In the genomic region with DNA sequence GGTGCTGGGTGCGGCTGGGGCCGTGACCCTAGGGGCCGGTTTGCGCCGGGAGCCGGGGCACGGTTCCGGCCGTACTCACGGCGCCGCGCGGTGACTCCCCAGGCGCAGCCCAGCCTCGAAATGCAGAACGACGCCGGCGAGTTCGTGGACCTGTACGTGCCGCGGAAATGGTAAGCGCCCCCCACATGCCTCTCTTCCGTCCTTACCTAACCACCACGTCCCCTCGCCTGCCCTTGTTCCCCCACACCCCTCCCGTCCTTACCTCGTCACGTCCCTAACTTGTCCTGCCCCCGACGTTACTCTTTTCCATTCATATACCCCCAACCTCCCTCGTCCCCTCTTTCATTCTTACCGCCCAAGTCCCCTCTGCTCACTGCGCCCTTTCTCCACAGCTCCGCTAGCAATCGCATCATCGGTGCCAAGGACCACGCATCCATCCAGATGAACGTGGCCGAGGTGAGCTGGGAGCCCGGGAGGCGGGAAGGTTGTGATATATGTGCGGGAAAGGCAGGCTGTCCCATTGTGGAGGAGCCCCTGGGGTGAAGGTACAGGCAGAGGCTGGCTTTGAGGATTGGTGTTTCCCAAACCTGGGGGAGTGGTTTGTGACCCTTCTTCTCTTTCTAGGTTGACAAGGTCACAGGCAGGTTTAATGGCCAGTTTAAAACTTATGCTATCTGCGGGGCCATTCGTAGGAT, we compare ENCODE assay signal across 8 cellular contexts. TPM values are rescaled to one million over a fixed set of nuclear protein-coding genes. Genes with fewer than 3 reads are reported as not detected.
DNase-seq lines count a peak whose midpoint lies in the region; ATAC-seq and TF ChIP-seq lines count a peak whose summit lies in the region.

No MANE protein-coding gene starts in this region.

- intact Hi-C loops in Caco-2 (cut with micrococcal nuclease; ENCODE audit: unreplicated experiment): loop anchor here (1.0 kb wide), 1 partner anchor 18 kb away; no protein-coding TSS in a partner anchor

- DNase-seq in Caco-2 (no peak), MM.1S (peak; percentile 19), osteoblast (ENCODE audit: insufficient read length, low spot score, missing footprints) (no peak), KG1 (lab: John Stamatoyannopoulos, UW) (no peak), NCI-H2107 (lab: John Stamatoyannopoulos, UW) (no peak), HuH-7.5 (ENCODE audit: low spot score) (no peak)
- peak in 1 of 3 experiments; percentile 43 for DNase-seq in effector memory CD8-positive, alpha-beta T cell

- H3K27ac ChIP-seq in MM.1S (ENCODE audit: low read length) (peak overlapping the region; percentile 86; the same call in 1 of the 2 replicates), osteoblast (ENCODE audit: low read depth, low read length) (peak overlapping the region; percentile 67)

- H3K4me1 ChIP-seq in Caco-2 (peaks cover 16% of the 10 kb centered on the region), MM.1S (ENCODE audit: low read length) (peaks cover 15% of the 10 kb centered on the region), osteoblast (ENCODE audit: insufficient read depth, low read length) (peaks cover 19% of the 10 kb centered on the region)

- H3K4me3 ChIP-seq in Caco-2 (ENCODE audit: low read depth, low read length) (peak overlapping the region; percentile 68), MM.1S (ENCODE audit: low read length) (peak overlapping the region; percentile 100), osteoblast (ENCODE audit: insufficient read depth, low read length) (peak overlapping the region; percentile 96)

- H3K36me3 ChIP-seq in Caco-2 (ENCODE audit: control insufficient read depth, insufficient read depth, low read length) (peaks cover 16% of the 10 kb centered on the region), MM.1S (replicated peaks; ENCODE audit: insufficient read depth, low read length) (peaks cover 17% of the 10 kb centered on the region), osteoblast (ENCODE audit: insufficient read depth, low read length) (peaks cover 28% of the 10 kb centered on the region)

- H3K4me2 ChIP-seq in MM.1S (ENCODE audit: low read depth, low read length) (peak overlapping the region; percentile 98), osteoblast (ENCODE audit: insufficient read depth, low read length) (peak overlapping the region; percentile 94)

- POLR2A ChIA-PET in Caco-2 (lab: Charles Lee): interaction anchor here (0.6 to 3.0 kb wide), 14 partner anchors 7 to 265 kb away, joined by 3 to 43 read pairs (median 6); a partner anchor contains a TSS

- H3K9me3 ChIP-seq in Caco-2: no peaks in the 10 kb centered on the region
- H3K9me3 ChIP-seq in MM.1S (replicated peaks; ENCODE audit: insufficient read depth, low read length): no peaks in the 10 kb centered on the region
- H3K9me3 ChIP-seq in osteoblast (ENCODE audit: low read depth, low read length): no peaks in the 10 kb centered on the region

- peak overlapping the region; percentile 95 for H3K27ac Mint-ChIP-seq in Caco-2 (ENCODE audit: unreplicated experiment)
- H3K27ac Mint-ChIP-seq in effector memory CD8-positive, alpha-beta T cell: peak overlapping the region; percentile 95 to 96

- peaks cover 34% of the 10 kb centered on the region for H3F3A ChIP-seq in MM.1S (ENCODE audit: insufficient read depth, low read length)

- no peaks in the 10 kb centered on the region for H3K27me3 Mint-ChIP-seq in Caco-2 (ENCODE audit: insufficient read depth, unreplicated experiment)
- H3K27me3 Mint-ChIP-seq in effector memory CD8-positive, alpha-beta T cell: no peaks in the 10 kb centered on the region

- H3K36me3 Mint-ChIP-seq in Caco-2 (ENCODE audit: insufficient read depth, unreplicated experiment): peaks cover 78% of the 10 kb centered on the region
- peaks cover 43% of the 10 kb centered on the region for H3K36me3 Mint-ChIP-seq in effector memory CD8-positive, alpha-beta T cell (ENCODE audit: insufficient read depth)

- H3K4me1 Mint-ChIP-seq in Caco-2 (ENCODE audit: low read depth, unreplicated experiment): peaks cover 33% of the 10 kb centered on the region
- H3K4me1 Mint-ChIP-seq in effector memory CD8-positive, alpha-beta T cell (ENCODE audit: low read depth in 2 of 2): peaks cover 38% of the 10 kb centered on the region in 2 donors

- H3K9me3 Mint-ChIP-seq in Caco-2 (ENCODE audit: unreplicated experiment): peaks cover 2% of the 10 kb centered on the region
- no peaks in the 10 kb centered on the region for H3K9me3 Mint-ChIP-seq in effector memory CD8-positive, alpha-beta T cell

- peak; percentile 57 for ATAC-seq in effector memory CD8-positive, alpha-beta T cell (replicated peaks)
- ATAC-seq in GM21737 (IDR thresholded peaks at IDR 0.05; ENCODE audit: unreplicated experiment): no peak

- H4K20me1 ChIP-seq in MM.1S (ENCODE audit: insufficient read depth, low read length): no peaks in the 10 kb centered on the region
- H4K20me1 ChIP-seq in osteoblast (ENCODE audit: insufficient read depth, low read length): peaks cover 33% of the 10 kb centered on the region

- no TSS peak for BruUV-seq in Caco-2 (replicated peaks; lab: Mats Ljungman, UMichigan)

- peak overlapping the region; percentile 99 for H3K4me3 Mint-ChIP-seq in Caco-2 (ENCODE audit: unreplicated experiment)
- H3K4me3 Mint-ChIP-seq in effector memory CD8-positive, alpha-beta T cell: peak overlapping the region; percentile 88 to 93

- H3K27me3 ChIP-seq in Caco-2 (replicated peaks; ENCODE audit: control insufficient read depth, insufficient read depth, low read length) (no peaks in the 10 kb centered on the region), MM.1S (replicated peaks; ENCODE audit: insufficient read depth, low read length) (no peaks in the 10 kb centered on the region), osteoblast (ENCODE audit: insufficient read depth, low read length) (no peaks in the 10 kb centered on the region)

- H2AFZ ChIP-seq in MM.1S (ENCODE audit: low read length): no peak overlapping the region
- H2AFZ ChIP-seq in osteoblast (ENCODE audit: low read length): peak overlapping the region; percentile 47

- TF ChIP-seq CTCF in Caco-2 (IDR thresholded peaks at IDR 0.05; ENCODE audit: insufficient read depth in 1 of 2, low read depth in 1 of 2, low read length in 1 of 2, severe bottlenecking in 1 of 2, unreplicated experiment in 1 of 2): no peak
- TF ChIP-seq CTCF in MM.1S (IDR thresholded peaks at IDR 0.05; ENCODE audit: low read length): no peak
- TF ChIP-seq CTCF in osteoblast (IDR thresholded peaks at IDR 0.05; ENCODE audit: extremely low read depth, low read depth, low read length): no peak

- peak overlapping the region; percentile 99 for H3K9ac ChIP-seq in MM.1S (ENCODE audit: low read length)

- CTCF ChIA-PET in Caco-2 (lab: Charles Lee): interaction anchor here (0.6 to 1.8 kb wide), 8 partner anchors 12 to 1256 kb away, joined by 3 to 10 read pairs (median 5); a partner anchor contains a TSS

- H3K79me2 ChIP-seq in MM.1S (ENCODE audit: low read length): peaks cover 57% of the 10 kb centered on the region
- H3K79me2 ChIP-seq in osteoblast (ENCODE audit: insufficient read depth, low read length): peaks cover 54% of the 10 kb centered on the region

- H3K9me2 ChIP-seq in MM.1S (replicated peaks; ENCODE audit: insufficient read depth, low read length): no peaks in the 10 kb centered on the region

RNA-seq across cellular contexts. Expression of a gene that starts 0.5 kb away (rescaled TPM):
- 4,496 and 4,723 TPM in 2 replicates for total RNA-seq in Caco-2 (2022)
- 460 and 508 TPM in 2 replicates for total RNA-seq in osteoblast

RNA-seq across cellular contexts. Expression of a gene that starts 19.7 kb away (rescaled TPM):
- total RNA-seq in Caco-2 (2022): 30.7 and 36.4 TPM in 2 replicates
- 1.8 TPM in 2 replicates for total RNA-seq in osteoblast

RNA-seq across cellular contexts. Expression of a gene that starts 20.3 kb away (rescaled TPM):
- 1,050 and 1,125 TPM in 2 replicates for total RNA-seq in Caco-2 (2022)
- total RNA-seq in osteoblast: 0.88 and 2.2 TPM in 2 replicates

RNA-seq across cellular contexts. Expression of a gene that starts 40.0 kb away (rescaled TPM):
- total RNA-seq in Caco-2 (2022) (39.2 and 40.5 TPM in 2 replicates), osteoblast (not detected in 2 replicates)

Comparison
In these comparisons a context has a peak if more than half of its experiments do, and no peak if none do; other contexts are left out.
1. RNA of a gene that starts 19.7 kb away (total RNA-seq): 30.7 to 36.4 TPM in Caco-2; 1.8 TPM in osteoblast; every median in the first group is over 10 times any median in the second.
2. RNA of a gene that starts 20.3 kb away (total RNA-seq): 1,050 to 1,125 TPM in Caco-2; 0.88 to 2.2 TPM in osteoblast; every median in the first group is over 100 times any median in the second.
3. Peak in every context shown above with its lines, with median percentiles within 50 percentile points of each other: H3K4me3 ChIP-seq.